1 cellular context compared by ENCODE assay signal in the genomic region with DNA sequence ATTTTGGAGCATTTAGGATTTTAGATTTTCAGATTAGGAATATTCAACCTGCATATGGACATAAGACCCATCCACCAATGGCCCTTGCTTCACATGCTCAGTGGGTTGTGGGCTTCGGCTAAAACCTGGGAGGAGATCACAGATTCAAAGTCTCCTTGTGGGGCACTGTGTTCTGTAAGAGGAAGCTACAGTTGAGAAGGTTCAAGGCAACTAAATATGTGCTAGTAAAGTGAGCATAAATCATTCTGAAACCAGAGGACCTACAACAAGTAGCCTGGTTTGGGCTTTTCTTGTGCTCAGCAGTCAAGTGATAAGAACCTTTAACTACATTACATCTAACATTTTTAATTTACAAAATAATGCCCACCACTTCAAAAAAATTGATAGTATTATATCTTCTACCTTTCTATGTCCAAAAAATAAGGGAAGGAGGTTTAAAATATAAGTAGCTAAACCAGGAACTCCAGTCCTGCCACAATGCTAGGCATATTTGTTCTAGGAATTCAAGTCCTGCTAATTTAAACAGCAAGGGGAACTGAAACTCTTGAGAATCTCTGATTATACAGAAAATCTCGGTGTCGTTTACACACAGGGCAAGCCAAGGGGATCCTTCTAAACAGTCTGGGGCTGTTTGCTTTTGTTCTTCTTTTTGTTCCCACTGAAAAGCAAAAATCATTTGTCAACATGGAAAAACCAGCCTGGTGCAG.
TF ChIP-seq lines count a peak whose summit lies in the region.

No MANE protein-coding gene starts in this region.

TF ChIP-seq in GM12878, 131 proteins besides CTCF, POLR2A, EP300 and RAD21 (continued from another document):
- TF ChIP-seq BMI1 (IDR thresholded peaks at IDR 0.05; ENCODE audit: borderline replicate concordance) (peak; percentile 16; the same call in 1 of the 2 replicates), RB1 (IDR thresholded peaks at IDR 0.05; ENCODE audit: borderline replicate concordance) (no peak), TBL1XR1 (IDR thresholded peaks at IDR 0.05; ENCODE audit: low read depth, low read length) (no peak), IKZF1 (conservative IDR thresholded peaks at IDR 0.05) (peak; percentile 69; the same call in 1 of the 2 replicates), BHLHE40 (IDR thresholded peaks at IDR 0.05; ENCODE audit: borderline replicate concordance in 1 of 2, low read depth in 2 of 2, low read length in 1 of 2) (no peak), JUNB (IDR thresholded peaks at IDR 0.05) (peak; percentile 28; the same call in 1 of the 2 replicates), MTA2 (IDR thresholded peaks at IDR 0.05; ENCODE audit: low read depth) (peak; percentile 50; the same call in 1 of the 2 replicates), NBN (IDR thresholded peaks at IDR 0.05) (0 out of 2 replicates have a peak, but pooled peaks have one; percentile 26), MTA3 (IDR thresholded peaks at IDR 0.05; ENCODE audit: borderline replicate concordance, low read length) (peak; percentile 41; the same call in 1 of the 2 replicates), BCL11A (IDR thresholded peaks at IDR 0.05; ENCODE audit: low read depth, low read length) (0 out of 2 replicates have a peak, but pooled peaks have one; percentile 3), MEF2B (IDR thresholded peaks at IDR 0.05; ENCODE audit: partially characterized antibody, poor library complexity, severe bottlenecking) (peak; percentile 35), SMARCA5 (IDR thresholded peaks at IDR 0.05) (peak; percentile 41), MEF2A (IDR thresholded peaks at IDR 0.05; ENCODE audit: insufficient read depth, low read depth, low read length) (0 out of 2 replicates have a peak, but pooled peaks have one; percentile 36), CHD2 (IDR thresholded peaks at IDR 0.05; ENCODE audit: borderline replicate concordance, low read depth, low read length) (no peak), DPF2 (IDR thresholded peaks at IDR 0.05) (peak; percentile 56), SPI1 (IDR thresholded peaks at IDR 0.05; ENCODE audit: borderline replicate concordance, insufficient read depth, low read depth, low read length) (peak; percentile 96), NFIC (IDR thresholded peaks at IDR 0.05; ENCODE audit: low read depth, low read length) (peak; percentile 65; the same call in 1 of the 2 replicates), RUNX3 (IDR thresholded peaks at IDR 0.05; ENCODE audit: low read length) (peak; percentile 25), FOXM1 (IDR thresholded peaks at IDR 0.05; ENCODE audit: low read depth, low read length) (0 out of 2 replicates have a peak, but pooled peaks have one; percentile 44), ZNF217 (IDR thresholded peaks at IDR 0.05) (peak; percentile 49; the same call in 1 of the 2 replicates), IRF4 (IDR thresholded peaks at IDR 0.05; ENCODE audit: low read depth, low read length) (peak; percentile 75), SMC3 (IDR thresholded peaks at IDR 0.05; ENCODE audit: borderline replicate concordance, low read length) (0 out of 2 replicates have a peak, but pooled peaks have one; percentile 7), HCFC1 (IDR thresholded peaks at IDR 0.05; ENCODE audit: low read length) (no peak), IKZF2 (IDR thresholded peaks at IDR 0.05) (peak; percentile 82 to 84), TCF7 (IDR thresholded peaks at IDR 0.05; ENCODE audit: borderline replicate concordance) (no peak)
- TF ChIP-seq, protein P1, sequence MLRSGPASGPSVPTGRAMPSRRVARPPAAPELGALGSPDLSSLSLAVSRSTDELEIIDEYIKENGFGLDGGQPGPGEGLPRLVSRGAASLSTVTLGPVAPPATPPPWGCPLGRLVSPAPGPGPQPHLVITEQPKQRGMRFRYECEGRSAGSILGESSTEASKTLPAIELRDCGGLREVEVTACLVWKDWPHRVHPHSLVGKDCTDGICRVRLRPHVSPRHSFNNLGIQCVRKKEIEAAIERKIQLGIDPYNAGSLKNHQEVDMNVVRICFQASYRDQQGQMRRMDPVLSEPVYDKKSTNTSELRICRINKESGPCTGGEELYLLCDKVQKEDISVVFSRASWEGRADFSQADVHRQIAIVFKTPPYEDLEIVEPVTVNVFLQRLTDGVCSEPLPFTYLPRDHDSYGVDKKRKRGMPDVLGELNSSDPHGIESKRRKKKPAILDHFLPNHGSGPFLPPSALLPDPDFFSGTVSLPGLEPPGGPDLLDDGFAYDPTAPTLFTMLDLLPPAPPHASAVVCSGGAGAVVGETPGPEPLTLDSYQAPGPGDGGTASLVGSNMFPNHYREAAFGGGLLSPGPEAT (IDR thresholded peaks at IDR 0.05; ENCODE audit: low read depth): 0 out of 2 replicates have a peak, but pooled peaks have one; percentile 31
- TF ChIP-seq, protein P2, sequence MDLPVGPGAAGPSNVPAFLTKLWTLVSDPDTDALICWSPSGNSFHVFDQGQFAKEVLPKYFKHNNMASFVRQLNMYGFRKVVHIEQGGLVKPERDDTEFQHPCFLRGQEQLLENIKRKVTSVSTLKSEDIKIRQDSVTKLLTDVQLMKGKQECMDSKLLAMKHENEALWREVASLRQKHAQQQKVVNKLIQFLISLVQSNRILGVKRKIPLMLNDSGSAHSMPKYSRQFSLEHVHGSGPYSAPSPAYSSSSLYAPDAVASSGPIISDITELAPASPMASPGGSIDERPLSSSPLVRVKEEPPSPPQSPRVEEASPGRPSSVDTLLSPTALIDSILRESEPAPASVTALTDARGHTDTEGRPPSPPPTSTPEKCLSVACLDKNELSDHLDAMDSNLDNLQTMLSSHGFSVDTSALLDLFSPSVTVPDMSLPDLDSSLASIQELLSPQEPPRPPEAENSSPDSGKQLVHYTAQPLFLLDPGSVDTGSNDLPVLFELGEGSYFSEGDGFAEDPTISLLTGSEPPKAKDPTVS (IDR thresholded peaks at IDR 0.05; ENCODE audit: low read depth, low read length): no peak
- TF ChIP-seq, protein P3, sequence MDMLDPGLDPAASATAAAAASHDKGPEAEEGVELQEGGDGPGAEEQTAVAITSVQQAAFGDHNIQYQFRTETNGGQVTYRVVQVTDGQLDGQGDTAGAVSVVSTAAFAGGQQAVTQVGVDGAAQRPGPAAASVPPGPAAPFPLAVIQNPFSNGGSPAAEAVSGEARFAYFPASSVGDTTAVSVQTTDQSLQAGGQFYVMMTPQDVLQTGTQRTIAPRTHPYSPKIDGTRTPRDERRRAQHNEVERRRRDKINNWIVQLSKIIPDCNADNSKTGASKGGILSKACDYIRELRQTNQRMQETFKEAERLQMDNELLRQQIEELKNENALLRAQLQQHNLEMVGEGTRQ (IDR thresholded peaks at IDR 0.05; ENCODE audit: borderline replicate concordance, low read depth, low read length): no peak
- TF ChIP-seq, protein P4, sequence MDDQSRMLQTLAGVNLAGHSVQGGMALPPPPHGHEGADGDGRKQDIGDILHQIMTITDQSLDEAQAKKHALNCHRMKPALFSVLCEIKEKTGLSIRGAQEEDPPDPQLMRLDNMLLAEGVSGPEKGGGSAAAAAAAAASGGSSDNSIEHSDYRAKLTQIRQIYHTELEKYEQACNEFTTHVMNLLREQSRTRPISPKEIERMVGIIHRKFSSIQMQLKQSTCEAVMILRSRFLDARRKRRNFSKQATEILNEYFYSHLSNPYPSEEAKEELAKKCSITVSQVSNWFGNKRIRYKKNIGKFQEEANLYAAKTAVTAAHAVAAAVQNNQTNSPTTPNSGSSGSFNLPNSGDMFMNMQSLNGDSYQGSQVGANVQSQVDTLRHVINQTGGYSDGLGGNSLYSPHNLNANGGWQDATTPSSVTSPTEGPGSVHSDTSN (IDR thresholded peaks at IDR 0.05; ENCODE audit: insufficient replicate concordance, low read depth, low read length): no peak
- TF ChIP-seq, protein P5, sequence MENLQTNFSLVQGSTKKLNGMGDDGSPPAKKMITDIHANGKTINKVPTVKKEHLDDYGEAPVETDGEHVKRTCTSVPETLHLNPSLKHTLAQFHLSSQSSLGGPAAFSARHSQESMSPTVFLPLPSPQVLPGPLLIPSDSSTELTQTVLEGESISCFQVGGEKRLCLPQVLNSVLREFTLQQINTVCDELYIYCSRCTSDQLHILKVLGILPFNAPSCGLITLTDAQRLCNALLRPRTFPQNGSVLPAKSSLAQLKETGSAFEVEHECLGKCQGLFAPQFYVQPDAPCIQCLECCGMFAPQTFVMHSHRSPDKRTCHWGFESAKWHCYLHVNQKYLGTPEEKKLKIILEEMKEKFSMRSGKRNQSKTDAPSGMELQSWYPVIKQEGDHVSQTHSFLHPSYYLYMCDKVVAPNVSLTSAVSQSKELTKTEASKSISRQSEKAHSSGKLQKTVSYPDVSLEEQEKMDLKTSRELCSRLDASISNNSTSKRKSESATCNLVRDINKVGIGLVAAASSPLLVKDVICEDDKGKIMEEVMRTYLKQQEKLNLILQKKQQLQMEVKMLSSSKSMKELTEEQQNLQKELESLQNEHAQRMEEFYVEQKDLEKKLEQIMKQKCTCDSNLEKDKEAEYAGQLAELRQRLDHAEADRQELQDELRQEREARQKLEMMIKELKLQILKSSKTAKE (IDR thresholded peaks at IDR 0.05; ENCODE audit: low read depth, poor library complexity, severe bottlenecking): peak; percentile 21
- TF ChIP-seq, protein P6, sequence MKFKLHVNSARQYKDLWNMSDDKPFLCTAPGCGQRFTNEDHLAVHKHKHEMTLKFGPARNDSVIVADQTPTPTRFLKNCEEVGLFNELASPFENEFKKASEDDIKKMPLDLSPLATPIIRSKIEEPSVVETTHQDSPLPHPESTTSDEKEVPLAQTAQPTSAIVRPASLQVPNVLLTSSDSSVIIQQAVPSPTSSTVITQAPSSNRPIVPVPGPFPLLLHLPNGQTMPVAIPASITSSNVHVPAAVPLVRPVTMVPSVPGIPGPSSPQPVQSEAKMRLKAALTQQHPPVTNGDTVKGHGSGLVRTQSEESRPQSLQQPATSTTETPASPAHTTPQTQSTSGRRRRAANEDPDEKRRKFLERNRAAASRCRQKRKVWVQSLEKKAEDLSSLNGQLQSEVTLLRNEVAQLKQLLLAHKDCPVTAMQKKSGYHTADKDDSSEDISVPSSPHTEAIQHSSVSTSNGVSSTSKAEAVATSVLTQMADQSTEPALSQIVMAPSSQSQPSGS (IDR thresholded peaks at IDR 0.05; ENCODE audit: low read length): peak; percentile 65
- TF ChIP-seq, protein P7, sequence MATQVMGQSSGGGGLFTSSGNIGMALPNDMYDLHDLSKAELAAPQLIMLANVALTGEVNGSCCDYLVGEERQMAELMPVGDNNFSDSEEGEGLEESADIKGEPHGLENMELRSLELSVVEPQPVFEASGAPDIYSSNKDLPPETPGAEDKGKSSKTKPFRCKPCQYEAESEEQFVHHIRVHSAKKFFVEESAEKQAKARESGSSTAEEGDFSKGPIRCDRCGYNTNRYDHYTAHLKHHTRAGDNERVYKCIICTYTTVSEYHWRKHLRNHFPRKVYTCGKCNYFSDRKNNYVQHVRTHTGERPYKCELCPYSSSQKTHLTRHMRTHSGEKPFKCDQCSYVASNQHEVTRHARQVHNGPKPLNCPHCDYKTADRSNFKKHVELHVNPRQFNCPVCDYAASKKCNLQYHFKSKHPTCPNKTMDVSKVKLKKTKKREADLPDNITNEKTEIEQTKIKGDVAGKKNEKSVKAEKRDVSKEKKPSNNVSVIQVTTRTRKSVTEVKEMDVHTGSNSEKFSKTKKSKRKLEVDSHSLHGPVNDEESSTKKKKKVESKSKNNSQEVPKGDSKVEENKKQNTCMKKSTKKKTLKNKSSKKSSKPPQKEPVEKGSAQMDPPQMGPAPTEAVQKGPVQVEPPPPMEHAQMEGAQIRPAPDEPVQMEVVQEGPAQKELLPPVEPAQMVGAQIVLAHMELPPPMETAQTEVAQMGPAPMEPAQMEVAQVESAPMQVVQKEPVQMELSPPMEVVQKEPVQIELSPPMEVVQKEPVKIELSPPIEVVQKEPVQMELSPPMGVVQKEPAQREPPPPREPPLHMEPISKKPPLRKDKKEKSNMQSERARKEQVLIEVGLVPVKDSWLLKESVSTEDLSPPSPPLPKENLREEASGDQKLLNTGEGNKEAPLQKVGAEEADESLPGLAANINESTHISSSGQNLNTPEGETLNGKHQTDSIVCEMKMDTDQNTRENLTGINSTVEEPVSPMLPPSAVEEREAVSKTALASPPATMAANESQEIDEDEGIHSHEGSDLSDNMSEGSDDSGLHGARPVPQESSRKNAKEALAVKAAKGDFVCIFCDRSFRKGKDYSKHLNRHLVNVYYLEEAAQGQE (IDR thresholded peaks at IDR 0.05; ENCODE audit: low read depth, low read length): no peak
- TF ChIP-seq, protein P8, sequence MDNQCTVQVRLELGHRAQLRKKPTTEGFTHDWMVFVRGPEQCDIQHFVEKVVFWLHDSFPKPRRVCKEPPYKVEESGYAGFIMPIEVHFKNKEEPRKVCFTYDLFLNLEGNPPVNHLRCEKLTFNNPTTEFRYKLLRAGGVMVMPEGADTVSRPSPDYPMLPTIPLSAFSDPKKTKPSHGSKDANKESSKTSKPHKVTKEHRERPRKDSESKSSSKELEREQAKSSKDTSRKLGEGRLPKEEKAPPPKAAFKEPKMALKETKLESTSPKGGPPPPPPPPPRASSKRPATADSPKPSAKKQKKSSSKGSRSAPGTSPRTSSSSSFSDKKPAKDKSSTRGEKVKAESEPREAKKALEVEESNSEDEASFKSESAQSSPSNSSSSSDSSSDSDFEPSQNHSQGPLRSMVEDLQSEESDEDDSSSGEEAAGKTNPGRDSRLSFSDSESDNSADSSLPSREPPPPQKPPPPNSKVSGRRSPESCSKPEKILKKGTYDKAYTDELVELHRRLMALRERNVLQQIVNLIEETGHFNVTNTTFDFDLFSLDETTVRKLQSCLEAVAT (IDR thresholded peaks at IDR 0.05): no peak
